24 cellular contexts compared by ENCODE assay signal in the genomic region with DNA sequence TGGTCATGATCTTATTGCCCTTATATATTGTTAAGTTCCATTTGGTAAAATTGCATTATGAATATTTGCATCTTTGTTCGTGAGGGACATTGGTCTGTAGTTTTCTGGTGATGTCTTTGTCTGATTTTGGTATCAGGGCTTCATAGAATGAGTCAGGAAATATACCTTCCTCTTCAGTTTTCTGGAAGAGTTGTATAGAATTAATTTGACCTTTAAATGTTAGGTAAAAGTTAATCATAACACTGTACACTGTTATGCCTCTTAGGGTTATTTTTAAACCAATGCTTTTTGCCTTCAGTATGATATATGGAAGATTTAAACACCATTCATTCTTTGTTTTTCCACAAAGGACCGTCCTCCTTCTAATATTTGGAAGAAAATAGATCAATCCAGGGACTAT.
DNase-seq lines count a peak whose midpoint lies in the region; ATAC-seq and FAIRE-seq lines count a peak whose summit lies in the region.
"Had no signal": no experiment of that assay in that cellular context is flagged by ENCODE, and none has a peak within 500 bp of the region (broad histone marks: within the 10 kb centered on the region; RNA-seq: fewer than 3 reads in every experiment).

No MANE protein-coding gene starts in this region.

- no peaks in the 10 kb centered on the region for H3K27me3 ChIP-seq in subcutaneous abdominal adipose tissue (ENCODE audit: control insufficient read depth in 5 of 5, insufficient read depth in 4 of 5, low read length in 5 of 5)

- FAIRE-seq in islet of Langerhans (lab: Jason Lieb, UNC), result peak; percentile 75
- FAIRE-seq: A549, GM12891, GM18507 had no signal

- no peak overlapping the region for H3K27ac Mint-ChIP-seq in stimulated activated naive CD8-positive, alpha-beta T cell treated with anti-CD3 and anti-CD28 coated beads, Interleukin-15, amount 100 ng/mL, for 72 hours
- peak overlapping the region; percentile 26 for H3K27ac Mint-ChIP-seq in stimulated activated memory B cell treated with anti-CD40 and anti-IgM and Interleukin-4, amounts not matched to agents 10 μg/mL and 1 μg/mL and 100 μg/mL, for 72 hours
- H3K27ac Mint-ChIP-seq in activated CD8-positive, alpha-beta T cell treated with anti-CD3 and anti-CD28 coated beads, Interleukin-2, amount 10 ng/mL, durations not matched to agents 7 days and 5 days, result no peak overlapping the region
- H3K27ac Mint-ChIP-seq: GM23338, HFFc6 had no signal

- H3K36me3 ChIP-seq in subcutaneous abdominal adipose tissue (ENCODE audit: control insufficient read depth in 5 of 5, insufficient read depth in 5 of 5, low read length in 5 of 5), result peaks cover 55 to 85% (median 77%) of the 10 kb centered on the region in 5 donors

- no peaks in the 10 kb centered on the region for H3K9me3 ChIP-seq in subcutaneous abdominal adipose tissue (ENCODE audit: control insufficient read depth in 5 of 5, low read length in 5 of 5)
- H3K9me3 ChIP-seq: A549, HAP-1 had no signal

- peaks cover 0 to 2% (median 0%) of the 10 kb centered on the region in 5 donors for H3K4me1 ChIP-seq in subcutaneous abdominal adipose tissue (ENCODE audit: control insufficient read depth in 5 of 5, insufficient read depth in 5 of 5, low read length in 5 of 5)
- H3K4me1 ChIP-seq: A549, HAP-1 had no signal

- no peak overlapping the region for H3K4me3 Mint-ChIP-seq in stimulated activated naive CD8-positive, alpha-beta T cell treated with anti-CD3 and anti-CD28 coated beads, Interleukin-15, amount 100 ng/mL, for 72 hours
- H3K4me3 Mint-ChIP-seq in stimulated activated memory B cell treated with anti-CD40 and anti-IgM and Interleukin-4, amounts not matched to agents 10 μg/mL and 1 μg/mL and 100 μg/mL, for 72 hours, result no peak overlapping the region
- no peak overlapping the region for H3K4me3 Mint-ChIP-seq in activated CD8-positive, alpha-beta T cell treated with anti-CD3 and anti-CD28 coated beads, Interleukin-2, amount 10 ng/mL, durations not matched to agents 7 days and 5 days
- H3K4me3 Mint-ChIP-seq: CD4-positive, alpha-beta memory T cell; GM23338; HFFc6 had no signal

- peaks cover 58% of the 10 kb centered on the region for H3K36me3 Mint-ChIP-seq in stimulated activated memory B cell treated with anti-CD40 and anti-IgM and Interleukin-4, amounts not matched to agents 10 μg/mL and 1 μg/mL and 100 μg/mL, for 72 hours
- H3K36me3 Mint-ChIP-seq in activated CD8-positive, alpha-beta T cell treated with anti-CD3 and anti-CD28 coated beads, Interleukin-2, amount 10 ng/mL, durations not matched to agents 7 days and 5 days (ENCODE audit: low read depth), result peaks cover 26% of the 10 kb centered on the region

- POLR2A ChIA-PET in activated CD8-positive, alpha-beta T cell treated with anti-CD3 and anti-CD28 coated beads, Interleukin-2, amount 10 ng/mL, durations not matched to agents 7 days and 5 days (lab: Charles Lee), result no interaction called here

- no peaks in the 10 kb centered on the region for H3K27me3 Mint-ChIP-seq in stimulated activated naive CD8-positive, alpha-beta T cell treated with anti-CD3 and anti-CD28 coated beads, Interleukin-15, amount 100 ng/mL, for 72 hours
- H3K27me3 Mint-ChIP-seq in stimulated activated memory B cell treated with anti-CD40 and anti-IgM and Interleukin-4, amounts not matched to agents 10 μg/mL and 1 μg/mL and 100 μg/mL, for 72 hours, result no peaks in the 10 kb centered on the region
- H3K27me3 Mint-ChIP-seq in activated CD8-positive, alpha-beta T cell treated with anti-CD3 and anti-CD28 coated beads, Interleukin-2, amount 10 ng/mL, durations not matched to agents 7 days and 5 days (ENCODE audit: low read depth), result no peaks in the 10 kb centered on the region
- H3K27me3 Mint-ChIP-seq: CD4-positive, alpha-beta memory T cell had no signal

- no peak for DNase-seq in stimulated activated naive CD8-positive, alpha-beta T cell treated with anti-CD3 and anti-CD28 coated beads, Interleukin-15, Interleukin-2, amounts not matched to agents 100 U/mL and 50 U/mL, for 24 hours
- no peak for DNase-seq in stimulated activated naive CD8-positive, alpha-beta T cell treated with anti-CD3 and anti-CD28 coated beads, Interleukin-15, amount 100 ng/mL, for 72 hours
- DNase-seq in activated CD8-positive, alpha-beta T cell treated with anti-CD3 and anti-CD28 coated beads, Interleukin-2, amount 10 ng/mL, durations not matched to agents 7 days and 5 days, result no peak
- DNase-seq in activated naive CD4-positive, alpha-beta T cell (lab: John Stamatoyannopoulos, UW), result no peak
- DNase-seq: 8988T; ACHN; AML-193; C1 segment of cervical spinal cord; Calu3; CD4-positive, alpha-beta memory T cell; COR-L47; DMS53; DMS79 treated with DMSO at 0.1 percent for 48 hours; GF-D8; HFFc6 had no signal

- no peak overlapping the region for H3K9ac ChIP-seq in subcutaneous abdominal adipose tissue (ENCODE audit: low read length in 5 of 5)

- H3K4me1 Mint-ChIP-seq in stimulated activated naive CD8-positive, alpha-beta T cell treated with anti-CD3 and anti-CD28 coated beads, Interleukin-15, amount 100 ng/mL, for 72 hours, result no peaks in the 10 kb centered on the region
- peaks cover 5% of the 10 kb centered on the region for H3K4me1 Mint-ChIP-seq in stimulated activated memory B cell treated with anti-CD40 and anti-IgM and Interleukin-4, amounts not matched to agents 10 μg/mL and 1 μg/mL and 100 μg/mL, for 72 hours
- no peaks in the 10 kb centered on the region for H3K4me1 Mint-ChIP-seq in activated CD8-positive, alpha-beta T cell treated with anti-CD3 and anti-CD28 coated beads, Interleukin-2, amount 10 ng/mL, durations not matched to agents 7 days and 5 days (ENCODE audit: low read depth)
- H3K4me1 Mint-ChIP-seq: CD4-positive, alpha-beta memory T cell; GM23338 had no signal

- no peaks in the 10 kb centered on the region for H3K9me3 Mint-ChIP-seq in stimulated activated naive CD8-positive, alpha-beta T cell treated with anti-CD3 and anti-CD28 coated beads, Interleukin-15, amount 100 ng/mL, for 72 hours
- no peaks in the 10 kb centered on the region for H3K9me3 Mint-ChIP-seq in stimulated activated memory B cell treated with anti-CD40 and anti-IgM and Interleukin-4, amounts not matched to agents 10 μg/mL and 1 μg/mL and 100 μg/mL, for 72 hours
- H3K9me3 Mint-ChIP-seq in activated CD8-positive, alpha-beta T cell treated with anti-CD3 and anti-CD28 coated beads, Interleukin-2, amount 10 ng/mL, durations not matched to agents 7 days and 5 days (ENCODE audit: insufficient read depth), result no peaks in the 10 kb centered on the region
- H3K9me3 Mint-ChIP-seq: CD4-positive, alpha-beta memory T cell; GM23338; HFFc6 had no signal

- H3K4me3 ChIP-seq in subcutaneous abdominal adipose tissue (ENCODE audit: low read depth in 1 of 5, low read length in 5 of 5), result no peak overlapping the region
- H3K4me3 ChIP-seq: A549, GM23338, HAP-1 had no signal

- CTCF ChIA-PET in activated CD8-positive, alpha-beta T cell treated with anti-CD3 and anti-CD28 coated beads, Interleukin-2, amount 10 ng/mL, durations not matched to agents 7 days and 5 days (lab: Charles Lee), result no interaction called here

- peak; percentile 46 for ATAC-seq in stimulated activated naive CD8-positive, alpha-beta T cell treated with anti-CD3 and anti-CD28 coated beads, Interleukin-15, Interleukin-2, amounts not matched to agents 100 U/mL and 50 U/mL, for 24 hours
- no peak for ATAC-seq in stimulated activated naive CD8-positive, alpha-beta T cell treated with anti-CD3 and anti-CD28 coated beads, Interleukin-15, amount 100 ng/mL, for 72 hours
- ATAC-seq in stimulated activated memory B cell treated with anti-CD40 and anti-IgM and Interleukin-4, amounts not matched to agents 10 μg/mL and 1 μg/mL and 100 μg/mL, for 72 hours, result no peak
- no peak for ATAC-seq in activated CD8-positive, alpha-beta T cell treated with anti-CD3 and anti-CD28 coated beads, Interleukin-2, amount 10 ng/mL, durations not matched to agents 7 days and 5 days
- ATAC-seq in esophagus mucosa, result no peak
- ATAC-seq: A549, GM23338 had no signal

- H3K27ac ChIP-seq in subcutaneous abdominal adipose tissue (ENCODE audit: low read depth, low read length), result peak overlapping the region; percentile 26
- H3K27ac ChIP-seq: A549 had no signal
